12 cellular contexts compared by ENCODE assay signal in the genomic region with DNA sequence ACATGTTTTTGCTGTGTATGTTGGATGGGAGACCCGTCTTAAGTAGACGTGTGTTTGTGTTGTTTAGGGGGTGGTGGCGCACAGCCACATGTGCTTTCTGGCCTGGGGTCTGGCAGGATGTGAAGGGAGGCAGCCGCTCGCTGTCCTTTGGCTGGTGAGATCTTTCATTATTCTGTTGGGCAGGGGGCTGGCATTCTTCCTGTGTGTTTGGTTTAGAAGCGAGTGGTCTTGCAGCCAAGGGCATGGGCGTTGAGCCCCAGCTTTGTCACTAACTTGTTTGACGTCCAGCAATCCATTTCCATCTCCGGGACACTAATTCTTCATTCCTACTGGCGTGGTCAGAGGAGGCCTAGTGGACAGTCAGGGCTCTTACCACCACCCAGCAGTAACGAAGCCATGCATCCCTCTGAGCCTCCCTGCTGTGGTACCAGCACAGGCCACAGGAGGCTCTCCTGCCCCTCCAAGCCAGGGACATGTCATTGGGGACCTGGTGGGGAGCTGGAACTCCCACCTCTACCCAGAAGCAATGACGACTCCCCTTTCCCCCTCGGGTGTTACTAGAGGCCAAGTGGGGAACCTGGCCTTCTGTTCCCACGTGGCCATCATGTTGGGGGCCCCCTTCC. TPM values are rescaled to one million over a fixed set of nuclear protein-coding genes. Genes with fewer than 3 reads are reported as not detected.
DNase-seq lines count a peak whose midpoint lies in the region; ATAC-seq and TF ChIP-seq lines count a peak whose summit lies in the region.
"Had no signal": no experiment of that assay in that cellular context is flagged by ENCODE, and none has a peak within 500 bp of the region (broad histone marks: within the 10 kb centered on the region; RNA-seq: fewer than 3 reads in every experiment).

No MANE protein-coding gene starts in this region.

- DNase-seq in HAP-1 (ENCODE audit: low spot score in 2 of 2) (peak; percentile 32 to 58), WERI-Rb-1 (peak; percentile 32), right cardiac atrium (no peak), transverse colon (no peak), anterior cingulate cortex (lab: John Stamatoyannopoulos, UW) (no peak)
- DNase-seq: NCI-H446 had no signal

- TF ChIP-seq CTCF in WERI-Rb-1 (IDR thresholded peaks at IDR 0.05; ENCODE audit: low read depth, low read length) (peak; percentile 71), transverse colon (IDR thresholded peaks at IDR 0.05) (peak in 1 of 5 experiments; percentile 12)

- H3K4me1 ChIP-seq in HAP-1, result no peaks in the 10 kb centered on the region
- peaks cover 3% of the 10 kb centered on the region for H3K4me1 ChIP-seq in right cardiac atrium (ENCODE audit: control insufficient read depth, insufficient read depth, low read length)
- peaks cover 0 to 11% (median 7%) of the 10 kb centered on the region in 4 donors for H3K4me1 ChIP-seq in transverse colon

- no peaks in the 10 kb centered on the region for H3K27me3 ChIP-seq in HAP-1 (ENCODE audit: low read depth)
- no peaks in the 10 kb centered on the region for H3K27me3 ChIP-seq in WERI-Rb-1 (ENCODE audit: insufficient read depth, low read depth, severe bottlenecking)
- no peaks in the 10 kb centered on the region for H3K27me3 ChIP-seq in right cardiac atrium (ENCODE audit: control insufficient read depth, insufficient read depth)
- H3K27me3 ChIP-seq in transverse colon, result no peaks in the 10 kb centered on the region

- intact Hi-C loops in right cardiac atrium (cut with DNase I), result no loop called here
- intact Hi-C loops in transverse colon (cut with DNase I; ENCODE audit: low total_unique reads), result no loop called here

- WGBS in right cardiac atrium, result 69% methylated on average over 14 of the region's 14 CpGs
- WGBS in transverse colon (ENCODE audit: low coverage in 1 of 2), 2 donors, result 88% methylated on average over 14 of the region's 14 CpGs; no CpG with 5 or more reads in 1 of the 2 donors

- H3K36me3 ChIP-seq in HAP-1 (replicated peaks) (no peaks in the 10 kb centered on the region), WERI-Rb-1 (no peaks in the 10 kb centered on the region), transverse colon (no peaks in the 10 kb centered on the region)

- no peak overlapping the region for H3K4me3 ChIP-seq in HAP-1
- H3K4me3 ChIP-seq in WERI-Rb-1 (ENCODE audit: low read depth, low read length), result no peak overlapping the region
- no peak overlapping the region for H3K4me3 ChIP-seq in right cardiac atrium (ENCODE audit: low read length)
- H3K4me3 ChIP-seq in transverse colon, result no peak overlapping the region

- H3K9me3 ChIP-seq in HAP-1, result no peaks in the 10 kb centered on the region
- no peaks in the 10 kb centered on the region for H3K9me3 ChIP-seq in WERI-Rb-1 (ENCODE audit: severe bottlenecking)
- no peaks in the 10 kb centered on the region for H3K9me3 ChIP-seq in right cardiac atrium (ENCODE audit: control insufficient read depth, low read length)
- H3K9me3 ChIP-seq in transverse colon, result no peaks in the 10 kb centered on the region

- no peak for TF ChIP-seq POLR2A in transverse colon (IDR thresholded peaks at IDR 0.05)

- H3K27ac ChIP-seq in WERI-Rb-1 (no peak overlapping the region), right cardiac atrium (ENCODE audit: low read length) (peak overlapping the region; percentile 47), transverse colon (peak overlapping the region; percentile 16 to 63 (median 38))
- H3K27ac ChIP-seq: epithelial cell of prostate, HL-60 had no signal

- in situ Hi-C loops in HAP-1 (cut with MboI; ENCODE audit: low sequenced_read_pairs), result no loop called here
- in situ Hi-C loops in transverse colon (cut with MboI; ENCODE audit: low pct_ligation_motif_present in 1 of 4, low pct_unique_long_range_greater_than_20kb in 1 of 4, low sequenced_read_pairs in 3 of 4), result no loop called here

- no peak for TF ChIP-seq EP300 in transverse colon (IDR thresholded peaks at IDR 0.05; ENCODE audit: low read depth)

- ATAC-seq in right cardiac atrium (peak; percentile 35 to 79), HG02870 (IDR thresholded peaks at IDR 0.05; ENCODE audit: unreplicated experiment) (no peak), GM18907 (IDR thresholded peaks at IDR 0.05; ENCODE audit: unreplicated experiment) (no peak)

RNA-seq across cellular contexts. Expression of gene THSD4, which starts 10.7 kb away (rescaled TPM):
- total RNA-seq in right cardiac atrium (10 to 100 TPM; 63.6 to 93.8 (median 73.8) TPM), transverse colon (10 to 100 TPM; 13.3 to 57.2 (median 47.4) TPM)
- polyA plus RNA-seq in right cardiac atrium, result 40.5 TPM
- total RNA-seq: activated T-helper 2 cell treated with anti-CD3 and anti-CD28 coated beads, Interferon-gamma antibody, Interleukin-2, Interleukin-4, amounts not matched to agents 10 μg/mL and 5 μg/mL and 100 μg/mL, durations not matched to agents 14 hours and 24 hours and 36 hours; T-helper 2 cell treated with Interferon-gamma antibody and Interleukin-4, amounts not matched to agents 100 ng/mL and 5 ng/mL, for 36 hours had no signal

Comparison
In these comparisons a context has a peak if more than half of its experiments do, and no peak if none do; other contexts are left out.
1. DNase-seq: peak in HAP-1 (2 of 2) and WERI-Rb-1 (single experiment); none in right cardiac atrium (0 of 3), transverse colon (single experiment) and anterior cingulate cortex (0 of 58).
2. ATAC-seq: peak in right cardiac atrium (2 of 2); none in HG02870 (single experiment) and GM18907 (single experiment).